Comparison of ENCODE assay signal across 8 cellular contexts in genomic region chr5:134873987-134874830, GRCh38. TPM values are rescaled to one million over a fixed set of nuclear protein-coding genes. Genes with fewer than 3 reads are reported as not detected.
DNase-seq lines count a peak whose midpoint lies in the region; ATAC-seq, FAIRE-seq and TF ChIP-seq lines count a peak whose summit lies in the region.

TSS of gene TXNDC15 (plus strand) at chr5:134874371. CDS start at chr5:134874428, 57 bp downstream.

- H3K9ac ChIP-seq in fibroblast of lung (ENCODE audit: insufficient read depth, low read length), result peak within 1 kb of the TSS; percentile 99

- no peaks in the 10 kb centered on the region for H4K20me1 ChIP-seq in fibroblast of lung (ENCODE audit: control insufficient read depth, extremely low read depth, insufficient read depth, low read length)

- no peak for TF ChIP-seq CTCF in fibroblast of lung (conservative IDR thresholded peaks at IDR 0.05 in 1 of 2, IDR thresholded peaks at IDR 0.05 in 1 of 2; ENCODE audit: low read depth in 1 of 2, low read length in 2 of 2)

- H3K27ac ChIP-seq in fibroblast of lung (ENCODE audit: insufficient read depth, low read length), result peak within 1 kb of the TSS; percentile 96
- peak within 1 kb of the TSS; percentile 88 for H3K27ac ChIP-seq in naive thymus-derived CD4-positive, alpha-beta T cell (ENCODE audit: low read depth, low read length)

- no peaks in the 10 kb centered on the region for H3K36me3 ChIP-seq in fibroblast of lung (ENCODE audit: control insufficient read depth, insufficient read depth, low read length)
- H3K36me3 ChIP-seq in naive thymus-derived CD4-positive, alpha-beta T cell (ENCODE audit: control insufficient read depth in 2 of 3, insufficient read depth in 3 of 3, low read length in 3 of 3), result peaks cover 0 to 9% (median 0%) of the 10 kb centered on the region in 3 experiments

- H2AFZ ChIP-seq in fibroblast of lung (ENCODE audit: low read length), result peak within 1 kb of the TSS; percentile 97

- intact Hi-C loops in activated T-helper 1 cell treated with anti-CD3 and anti-CD28 coated beads, Interleukin-12 subunit alpha, Interleukin-12 subunit beta, Interleukin-2, Interleukin-4 antibody, amounts not matched to agents 30 ng/mL and 10 ng/mL and 1 ng/mL, durations not matched to agents 14 hours and 24 hours and 36 hours (cut with micrococcal nuclease), result loop anchor here (1.0 to 10.0 kb wide), 6 partner anchors 29 to 649 kb away; partner anchors contain the start of genes C5orf24, CAMLG, DDX46 and PCBD2
- intact Hi-C loops in naive thymus-derived CD4-positive, alpha-beta T cell (cut with micrococcal nuclease), result loop anchor here (1.0 to 10.0 kb wide), 9 partner anchors 29 to 906 kb away; partner anchors contain the start of genes C5orf24 (in 2 of the 2), CAMLG (in 2 of the 2), C5orf15 (in 1 of the 2) and DDX46 (in 1 of the 2)

- peak within 1 kb of the TSS; percentile 98 for H3K27ac Mint-ChIP-seq in activated T-helper 1 cell treated with anti-CD3 and anti-CD28 coated beads, Interleukin-12 subunit alpha, Interleukin-12 subunit beta, Interleukin-2, Interleukin-4 antibody, amounts not matched to agents 30 ng/mL and 10 ng/mL and 1 ng/mL, durations not matched to agents 14 hours and 24 hours and 36 hours
- H3K27ac Mint-ChIP-seq in naive thymus-derived CD4-positive, alpha-beta T cell, result peak within 1 kb of the TSS; percentile 91 to 97 (median 95)
- peak within 1 kb of the TSS; percentile 99 for H3K27ac Mint-ChIP-seq in stimulated activated naive B cell treated with anti-CD40 and anti-IgM and Interleukin-4, amounts not matched to agents 10 μg/mL and 1 μg/mL and 100 μg/mL, for 72 hours

- CTCF ChIA-PET in naive thymus-derived CD4-positive, alpha-beta T cell (lab: Charles Lee), result interaction anchor here (0.7 to 1.7 kb wide), 3 partner anchors 12 to 30 kb away, joined by 3 to 7 read pairs (median 3); partner anchors contain the start of genes C5orf24 and PCBD2

- H3K4me2 ChIP-seq in fibroblast of lung (ENCODE audit: extremely low read depth, insufficient read depth, low read length), result peak within 1 kb of the TSS; percentile 83

- POLR2A ChIA-PET in naive thymus-derived CD4-positive, alpha-beta T cell (lab: Charles Lee), result interaction anchor here (0.5 to 3.2 kb wide), 11 partner anchors 9 to 240 kb away, joined by 3 to 31 read pairs (median 4); partner anchors contain the start of genes C5orf24, CAMLG and PCBD2

- no peaks in the 10 kb centered on the region for H3K4me1 ChIP-seq in fibroblast of lung (ENCODE audit: control insufficient read depth, extremely low read depth, insufficient read depth, low read length)
- H3K4me1 ChIP-seq in naive thymus-derived CD4-positive, alpha-beta T cell (ENCODE audit: control insufficient read depth in 2 of 2, insufficient read depth in 2 of 2, low read length in 2 of 2), result peaks cover 16 to 32% of the 10 kb centered on the region in 2 donors

- peak; percentile 85 for ATAC-seq in GM21515 (IDR thresholded peaks at IDR 0.05; ENCODE audit: unreplicated experiment)
- peak; percentile 98 for ATAC-seq in naive thymus-derived CD4-positive, alpha-beta T cell
- ATAC-seq in stimulated activated naive B cell treated with anti-CD40 and anti-IgM and Interleukin-4, amounts not matched to agents 10 μg/mL and 1 μg/mL and 100 μg/mL, for 72 hours (replicated peaks), result peak; percentile 88

- no peaks in the 10 kb centered on the region for H3K27me3 ChIP-seq in fibroblast of lung (ENCODE audit: control insufficient read depth, insufficient read depth, low read length)
- no peaks in the 10 kb centered on the region for H3K27me3 ChIP-seq in naive thymus-derived CD4-positive, alpha-beta T cell (ENCODE audit: control insufficient read depth in 2 of 2, insufficient read depth in 2 of 2, low read length in 2 of 2)

- DNase-seq in DMS 273 treated with DMSO at 0.1 percent for 48 hours (lab: John Stamatoyannopoulos, UW) (peak; percentile 34), HuH-7.5 (ENCODE audit: low spot score) (peak; percentile 68), RCC 7860 (ENCODE audit: low spot score) (peak; percentile 68), fibroblast of lung (ENCODE audit: low read depth in 2 of 2) (peak; percentile 82 to 88)
- peak; percentile 82 for DNase-seq in activated T-helper 1 cell treated with anti-CD3 and anti-CD28 coated beads, Interleukin-12 subunit alpha, Interleukin-12 subunit beta, Interleukin-2, Interleukin-4 antibody, amounts not matched to agents 30 ng/mL and 10 ng/mL and 1 ng/mL, durations not matched to agents 14 hours and 24 hours and 36 hours (ENCODE audit: low spot score)
- peak; percentile 69 to 86 (median 78) for DNase-seq in naive thymus-derived CD4-positive, alpha-beta T cell
- peak; percentile 78 for DNase-seq in stimulated activated naive B cell treated with anti-CD40 and anti-IgM and Interleukin-4, amounts not matched to agents 10 μg/mL and 1 μg/mL and 100 μg/mL, for 72 hours

- H3K4me3 Mint-ChIP-seq in activated T-helper 1 cell treated with anti-CD3 and anti-CD28 coated beads, Interleukin-12 subunit alpha, Interleukin-12 subunit beta, Interleukin-2, Interleukin-4 antibody, amounts not matched to agents 30 ng/mL and 10 ng/mL and 1 ng/mL, durations not matched to agents 14 hours and 24 hours and 36 hours, result peak within 1 kb of the TSS; percentile 100
- peak within 1 kb of the TSS; percentile 89 to 98 (median 94) for H3K4me3 Mint-ChIP-seq in naive thymus-derived CD4-positive, alpha-beta T cell
- peak within 1 kb of the TSS; percentile 99 to 100 for H3K4me3 Mint-ChIP-seq in stimulated activated naive B cell treated with anti-CD40 and anti-IgM and Interleukin-4, amounts not matched to agents 10 μg/mL and 1 μg/mL and 100 μg/mL, for 72 hours

- peak within 1 kb of the TSS; percentile 51 to 93 (median 86) for H3K4me3 ChIP-seq in fibroblast of lung (replicated peaks in 1 of 4; ENCODE audit: control extremely low read depth in 1 of 4, insufficient read depth in 1 of 4, low read depth in 3 of 4, low read length in 4 of 4)
- peak within 1 kb of the TSS; percentile 95 for H3K4me3 ChIP-seq in naive thymus-derived CD4-positive, alpha-beta T cell (ENCODE audit: low read length)

- H3K36me3 Mint-ChIP-seq in activated T-helper 1 cell treated with anti-CD3 and anti-CD28 coated beads, Interleukin-12 subunit alpha, Interleukin-12 subunit beta, Interleukin-2, Interleukin-4 antibody, amounts not matched to agents 30 ng/mL and 10 ng/mL and 1 ng/mL, durations not matched to agents 14 hours and 24 hours and 36 hours (ENCODE audit: low read depth), result peaks cover 27% of the 10 kb centered on the region
- peaks cover 0 to 19% (median 0%) of the 10 kb centered on the region in 5 donors for H3K36me3 Mint-ChIP-seq in naive thymus-derived CD4-positive, alpha-beta T cell
- peaks cover 6 to 19% of the 10 kb centered on the region in 2 donors for H3K36me3 Mint-ChIP-seq in stimulated activated naive B cell treated with anti-CD40 and anti-IgM and Interleukin-4, amounts not matched to agents 10 μg/mL and 1 μg/mL and 100 μg/mL, for 72 hours

- peaks cover 19% of the 10 kb centered on the region for H3K79me2 ChIP-seq in fibroblast of lung (ENCODE audit: control insufficient read depth, insufficient read depth, low read length)

- H3K27me3 Mint-ChIP-seq in activated T-helper 1 cell treated with anti-CD3 and anti-CD28 coated beads, Interleukin-12 subunit alpha, Interleukin-12 subunit beta, Interleukin-2, Interleukin-4 antibody, amounts not matched to agents 30 ng/mL and 10 ng/mL and 1 ng/mL, durations not matched to agents 14 hours and 24 hours and 36 hours (ENCODE audit: insufficient read depth), result no peaks in the 10 kb centered on the region
- H3K27me3 Mint-ChIP-seq in naive thymus-derived CD4-positive, alpha-beta T cell, result no peaks in the 10 kb centered on the region
- H3K27me3 Mint-ChIP-seq in stimulated activated naive B cell treated with anti-CD40 and anti-IgM and Interleukin-4, amounts not matched to agents 10 μg/mL and 1 μg/mL and 100 μg/mL, for 72 hours, result no peaks in the 10 kb centered on the region

- no peaks in the 10 kb centered on the region for H3K9me3 ChIP-seq in fibroblast of lung (ENCODE audit: control insufficient read depth, insufficient read depth, low read depth, low read length)
- H3K9me3 ChIP-seq in naive thymus-derived CD4-positive, alpha-beta T cell (ENCODE audit: control insufficient read depth in 2 of 3, low read length in 3 of 3), result no peaks in the 10 kb centered on the region

- FAIRE-seq in RCC 7860 (lab: Jason Lieb, UNC), result no peak

- H3K9me3 Mint-ChIP-seq in activated T-helper 1 cell treated with anti-CD3 and anti-CD28 coated beads, Interleukin-12 subunit alpha, Interleukin-12 subunit beta, Interleukin-2, Interleukin-4 antibody, amounts not matched to agents 30 ng/mL and 10 ng/mL and 1 ng/mL, durations not matched to agents 14 hours and 24 hours and 36 hours, result no peaks in the 10 kb centered on the region
- no peaks in the 10 kb centered on the region for H3K9me3 Mint-ChIP-seq in naive thymus-derived CD4-positive, alpha-beta T cell
- no peaks in the 10 kb centered on the region for H3K9me3 Mint-ChIP-seq in stimulated activated naive B cell treated with anti-CD40 and anti-IgM and Interleukin-4, amounts not matched to agents 10 μg/mL and 1 μg/mL and 100 μg/mL, for 72 hours

- H3K4me1 Mint-ChIP-seq in activated T-helper 1 cell treated with anti-CD3 and anti-CD28 coated beads, Interleukin-12 subunit alpha, Interleukin-12 subunit beta, Interleukin-2, Interleukin-4 antibody, amounts not matched to agents 30 ng/mL and 10 ng/mL and 1 ng/mL, durations not matched to agents 14 hours and 24 hours and 36 hours (ENCODE audit: low read depth), result peaks cover 43% of the 10 kb centered on the region
- H3K4me1 Mint-ChIP-seq in naive thymus-derived CD4-positive, alpha-beta T cell, result peaks cover 31 to 51% (median 45%) of the 10 kb centered on the region in 7 donors
- peaks cover 26 to 46% of the 10 kb centered on the region in 2 donors for H3K4me1 Mint-ChIP-seq in stimulated activated naive B cell treated with anti-CD40 and anti-IgM and Interleukin-4, amounts not matched to agents 10 μg/mL and 1 μg/mL and 100 μg/mL, for 72 hours

RNA-seq across cellular contexts. Expression of gene TXNDC15, which starts in this region (rescaled TPM):
- total RNA-seq in activated T-helper 1 cell treated with anti-CD3 and anti-CD28 coated beads, Interleukin-12 subunit alpha, Interleukin-12 subunit beta, Interleukin-2, Interleukin-4 antibody, amounts not matched to agents 30 ng/mL and 10 ng/mL and 1 ng/mL, durations not matched to agents 14 hours and 24 hours and 36 hours, result 57.1 and 67.2 TPM in 2 replicates
- 65.9 and 71.7 TPM in 2 replicates for total RNA-seq in fibroblast of lung
- polyA plus RNA-seq in fibroblast of lung, result 86.0 and 132 TPM in 2 replicates
- polyA plus RNA-seq in fibroblast of lung (2012), result 85.1 and 111 TPM in 2 replicates
- polyA minus RNA-seq in fibroblast of lung (ENCODE audit: low replicate concordance), result 54.6 and 83.2 TPM in 2 replicates
- total RNA-seq in naive thymus-derived CD4-positive, alpha-beta T cell, result 10 to 100 TPM; 24.2 to 71.3 (median 36.8) TPM
- polyA plus RNA-seq in naive thymus-derived CD4-positive, alpha-beta T cell, result 10 to 100 TPM; 13.2 to 13.4 TPM

Comparison
In these comparisons a context has a peak if more than half of its experiments do, and no peak if none do; other contexts are left out.
1. Peak in every context shown above with its lines: DNase-seq, ATAC-seq, H3K4me3 ChIP-seq and H3K27ac ChIP-seq.
2. DNase-seq: peak in every context shown above with its lines; median percentile 85 in fibroblast of lung; 82 in activated T-helper 1 cell treated with anti-CD3 and anti-CD28 coated beads, Interleukin-12 subunit alpha, Interleukin-12 subunit beta, Interleukin-2, Interleukin-4 antibody, amounts not matched to agents 30 ng/mL and 10 ng/mL and 1 ng/mL, durations not matched to agents 14 hours and 24 hours and 36 hours; 78 in naive thymus-derived CD4-positive, alpha-beta T cell; 78 in stimulated activated naive B cell treated with anti-CD40 and anti-IgM and Interleukin-4, amounts not matched to agents 10 μg/mL and 1 μg/mL and 100 μg/mL, for 72 hours; 68 in HuH-7.5; 68 in RCC 7860; 34 in DMS 273 treated with DMSO at 0.1 percent for 48 hours.